ENCODE assay signal across 27 cellular contexts in genomic region chr1:19536519-19536918, GRCh38.
"Had no signal": no experiment of that assay in that cellular context is flagged by ENCODE, and none has a peak within 500 bp of the region (broad histone marks: within the 10 kb centered on the region; RNA-seq: fewer than 3 reads in every experiment).

No MANE protein-coding gene starts in this region.

- H3K27ac ChIP-seq: stomach, suprapubic skin, testis, thoracic aorta, thyroid gland, tibial artery, tibial nerve, transverse colon, upper lobe of left lung, upper lobe of right lung, uterus, vagina had no signal

- FAIRE-seq: urothelium cell line had no signal

- ATAC-seq: stimulated activated effector memory CD8-positive, alpha-beta T cell treated with anti-CD3 and anti-CD28 coated beads, Interleukin-12 subunit alpha, Interleukin-12 subunit beta, amount 100 ng/mL, for 72 hours; stimulated activated memory B cell treated with anti-CD40 and anti-IgM and Interleukin-4, amounts not matched to agents 10 μg/mL and 1 μg/mL and 100 μg/mL, for 72 hours; stimulated activated naive B cell treated with anti-CD40 and anti-IgM and Interleukin-4, amounts not matched to agents 10 μg/mL and 1 μg/mL and 100 μg/mL, for 72 hours; stimulated activated naive CD8-positive, alpha-beta T cell treated with anti-CD3 and anti-CD28 coated beads, Interleukin-15, amount 100 ng/mL, for 72 hours; stimulated activated naive CD8-positive, alpha-beta T cell treated with anti-CD3 and anti-CD28 coated beads, Interleukin-15, Interleukin-2, amounts not matched to agents 100 U/mL and 50 U/mL, for 24 hours; upper lobe of right lung had no signal

- H3K4me1 ChIP-seq: suprapubic skin, testis, tibial artery, tibial nerve, upper lobe of left lung, upper lobe of right lung, uterus, vagina had no signal

- H3K36me3 ChIP-seq: stomach, suprapubic skin, thoracic aorta, thyroid gland, tibial artery, tibial nerve, transverse colon, upper lobe of left lung, upper lobe of right lung, uterus, vagina had no signal

- H3K27me3 ChIP-seq: stomach, suprapubic skin, testis, thyroid gland, tibial artery, tibial nerve, transverse colon, upper lobe of left lung, upper lobe of right lung, uterus, vagina had no signal

- H3K9me3 ChIP-seq: testis, thoracic aorta, thyroid gland, tibial artery, transverse colon, upper lobe of right lung, uterus had no signal

- DNase-seq: stimulated activated CD4-positive, alpha-beta T cell treated with anti-CD3 and anti-CD28 coated beads, Interleukin-2, amount 100 ng/mL, for 48 hours; stimulated activated CD4-positive, alpha-beta T cell treated with anti-CD3 and anti-CD28 coated beads, Interleukin-4, amount 100 ng/mL, for 1 hour; stimulated activated CD4-positive, alpha-beta T cell treated with anti-CD3 and anti-CD28 coated beads, Interleukin-4, amount 100 ng/mL, for 24 hours; stimulated activated CD4-positive, alpha-beta T cell treated with anti-CD3 and anti-CD28 coated beads, Interleukin-4, amount 100 ng/mL, for 4 hours; stimulated activated CD8-positive, alpha-beta memory T cell treated with anti-CD3 and anti-CD28 coated beads, Interleukin-4, amount 100 ng/mL, for 48 hours; stimulated activated naive B cell treated with anti-CD40 and anti-IgM and Interleukin-4, amounts not matched to agents 10 μg/mL and 1 μg/mL and 100 μg/mL, for 72 hours; stimulated activated naive CD4-positive, alpha-beta T cell; stimulated activated naive CD4-positive, alpha-beta T cell treated with Interleukin-2 at 50 U/mL for 16 hours; stimulated activated naive CD8-positive, alpha-beta T cell treated with anti-CD3 and anti-CD28 coated beads, Interleukin-15, amount 100 ng/mL, for 72 hours; stimulated activated naive CD8-positive, alpha-beta T cell treated with anti-CD3 and anti-CD28 coated beads, Interleukin-15, Interleukin-2, amounts not matched to agents 100 U/mL and 50 U/mL, for 24 hours; stomach; substantia nigra; testis; thyroid gland; tibial artery; transverse colon; trophoblast cell; upper lobe of right lung; uterus had no signal

- H3K4me3 ChIP-seq: stomach, suprapubic skin, testis, thoracic aorta, thyroid gland, tibial artery, tibial nerve, transverse colon, upper lobe of left lung, upper lobe of right lung, uterus, vagina had no signal
